14 cellular contexts compared by ENCODE assay signal in genomic region chr3:37145607-37146006, GRCh38. TPM values are rescaled to one million over a fixed set of nuclear protein-coding genes. Genes with fewer than 3 reads are reported as not detected.
A peak's percentile ranks its signal among the peaks of the same experiment; 100 is the strongest.
DNase-seq lines count a peak whose midpoint lies in the region; ATAC-seq and TF ChIP-seq lines count a peak whose summit lies in the region.
"Had no signal": no experiment of that assay in that cellular context is flagged by ENCODE, and none has a peak within 500 bp of the region (broad histone marks: within the 10 kb centered on the region; RNA-seq: fewer than 3 reads in every experiment).

No MANE protein-coding gene starts in this region.

- TF ChIP-seq CTCF in CD14-positive monocyte (IDR thresholded peaks at IDR 0.05) (no peak), parathyroid adenoma (IDR thresholded peaks at IDR 0.05) (no peak), GM10266 (IDR thresholded peaks at IDR 0.05; ENCODE audit: control insufficient read depth, insufficient read depth, low read depth, missing control alignments) (no peak)

- H3K4me1 Mint-ChIP-seq in CD14-positive monocyte, result peaks cover 51% of the 10 kb centered on the region

- no peaks in the 10 kb centered on the region for H3K27me3 ChIP-seq in parathyroid adenoma (ENCODE audit: control insufficient read depth, insufficient read depth, low read length)
- H3K27me3 ChIP-seq: BLaER1 treated with 17β-estradiol and CSF1 and Interleukin-3, amounts not matched to agents 10 nM and 100 nM had no signal

- no peak overlapping the region for H2AFZ ChIP-seq in parathyroid adenoma

- intact Hi-C loops in CD14-positive monocyte (cut with micrococcal nuclease) (no loop called here), left cardiac atrium (cut with DNase I) (no loop called here)

- no peak for DNase-seq in CD14-positive monocyte (ENCODE audit: low spot score)
- peak; percentile 70 for DNase-seq in SKM-1 treated with dmso at 0.1 percent for 144 hours (lab: John Stamatoyannopoulos, UW; ENCODE audit: unreplicated experiment)
- DNase-seq in left cardiac atrium, result no peak
- no peak for DNase-seq in GM10266 (ENCODE audit: extremely low spot score)
- DNase-seq in activated CD4-positive, alpha-beta T cell treated with anti-CD3 and anti-CD28 coated beads, Interleukin-2, amount 50 U/mL, for 1 hour, result no peak
- DNase-seq in NK-92 (lab: John Stamatoyannopoulos, UW; ENCODE audit: unreplicated experiment), result no peak
- DNase-seq: activated CD4-positive, alpha-beta T cell treated with anti-CD3 and anti-CD28 coated beads for 1 hour; activated T-cell treated with anti-CD3 and anti-CD28 coated beads, Interleukin-2, amount 50 U/mL, for 1 hour; amniotic stem cell; NCI-H1694; NK-92 treated with Interleukin-12 subunit alpha and Interleukin-12 subunit beta, amount 100 ng/mL, for 24 hours had no signal

- peak; percentile 57 to 69 for ATAC-seq in left cardiac atrium
- ATAC-seq in HG02642 (IDR thresholded peaks at IDR 0.05; ENCODE audit: poor library complexity, unreplicated experiment), result no peak

- H3K4me3 ChIP-seq in parathyroid adenoma (ENCODE audit: low read depth, low read length), result no peak overlapping the region
- H3K4me3 ChIP-seq: BLaER1 treated with 17β-estradiol and CSF1 and Interleukin-3, amounts not matched to agents 10 nM and 100 nM had no signal

- H3K9me3 Mint-ChIP-seq in CD14-positive monocyte, result peaks cover 0 to 3% (median 0%) of the 10 kb centered on the region in 7 donors

- H3K36me3 ChIP-seq in parathyroid adenoma (ENCODE audit: control insufficient read depth, insufficient read depth, low read length), result no peaks in the 10 kb centered on the region

- peak overlapping the region; percentile 90 to 99 (median 97) for H3K27ac Mint-ChIP-seq in CD14-positive monocyte

- peaks cover 31% of the 10 kb centered on the region for H3K79me2 ChIP-seq in parathyroid adenoma

- H3K4me2 ChIP-seq in parathyroid adenoma (ENCODE audit: low read length), result no peak overlapping the region
- H3K4me2 ChIP-seq: BLaER1 treated with 17β-estradiol and CSF1 and Interleukin-3, amounts not matched to agents 10 nM and 100 nM had no signal

- peak overlapping the region in 1 of 2 donors; percentile 39 for H3K4me3 Mint-ChIP-seq in CD14-positive monocyte

- H3K27ac ChIP-seq in parathyroid adenoma, result peak overlapping the region; percentile 0

- no peaks in the 10 kb centered on the region for H3K9me3 ChIP-seq in parathyroid adenoma (ENCODE audit: control insufficient read depth, low read length)

- no peaks in the 10 kb centered on the region for H3K27me3 Mint-ChIP-seq in CD14-positive monocyte (ENCODE audit: low read depth in 3 of 3)

- H3K4me1 ChIP-seq in parathyroid adenoma, result peaks cover 7% of the 10 kb centered on the region

- no peak overlapping the region for H3K9ac ChIP-seq in parathyroid adenoma
- H3K9ac ChIP-seq: BLaER1 treated with 17β-estradiol and CSF1 and Interleukin-3, amounts not matched to agents 10 nM and 100 nM had no signal

- peaks cover 8 to 10% of the 10 kb centered on the region in 2 donors for H3K36me3 Mint-ChIP-seq in CD14-positive monocyte

RNA-seq across cellular contexts. Expression of gene LRRFIP2, which starts 28.8 kb away (rescaled TPM):
- polyA plus RNA-seq in CD14-positive monocyte, result 10 to 100 TPM; 30.9 to 31.7 TPM
- 100 to 1,000 TPM; 107 to 116 TPM for total RNA-seq in left cardiac atrium
